Comparison of ENCODE assay signal across 27 cellular contexts in the genomic region with DNA sequence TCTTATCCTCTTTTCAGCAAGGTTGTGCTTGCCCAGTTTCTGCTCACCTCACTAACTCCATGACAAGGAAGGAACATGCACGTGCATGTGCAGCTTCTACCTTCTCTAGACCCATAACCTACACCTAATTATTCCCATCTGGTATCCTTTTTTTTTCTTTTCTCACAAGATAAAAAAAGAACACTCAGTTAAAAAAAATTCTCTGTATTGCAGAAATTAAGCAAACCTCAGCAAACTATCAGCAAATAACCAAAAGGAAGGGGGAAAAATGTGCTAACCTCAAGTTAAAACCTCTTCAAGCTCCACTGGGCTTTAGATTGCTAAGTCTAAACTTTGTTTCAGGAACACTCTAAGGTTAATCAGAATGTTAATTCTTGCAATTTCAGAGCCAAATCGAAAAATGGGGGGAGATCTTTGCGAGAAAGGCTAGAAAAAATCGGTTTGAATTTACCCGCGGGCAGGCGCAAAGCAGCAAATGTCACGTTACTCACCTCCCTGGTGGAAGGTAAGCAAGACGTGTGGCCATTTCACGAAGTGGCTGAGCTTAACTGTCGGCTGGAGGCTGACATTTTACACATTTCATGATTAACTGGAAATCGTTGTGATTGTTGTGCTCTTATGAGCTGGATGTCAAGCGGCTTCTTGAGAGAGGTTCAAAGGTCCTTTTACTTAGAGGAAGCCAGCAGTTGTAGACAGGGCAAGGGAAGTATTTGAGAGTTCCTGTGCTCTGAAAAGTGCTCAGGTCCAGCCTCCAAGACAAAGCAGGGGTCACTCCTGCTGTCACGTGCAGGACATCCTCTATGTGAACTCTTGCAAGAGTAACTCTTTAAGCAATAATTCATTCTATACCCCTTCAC. TPM values are rescaled to one million over a fixed set of nuclear protein-coding genes. Genes with fewer than 3 reads are reported as not detected.
"Had no signal": no experiment of that assay in that cellular context is flagged by ENCODE, and none has a peak within 500 bp of the region (broad histone marks: within the 10 kb centered on the region; RNA-seq: fewer than 3 reads in every experiment).

No MANE protein-coding gene starts in this region.

- H3K36me3 Mint-ChIP-seq: activated CD4-positive, alpha-beta memory T cell treated with anti-CD3 and anti-CD28 coated beads for 36 hours; activated naive CD8-positive, alpha-beta T cell treated with anti-CD3 and anti-CD28 coated beads, Interleukin-2, amount 10 ng/mL, durations not matched to agents 7 days and 5 days had no signal

- H3K4me3 Mint-ChIP-seq: activated B cell treated with CpG ODN at 0.5 μM for 24 hours; activated CD4-positive, alpha-beta memory T cell treated with anti-CD3 and anti-CD28 coated beads for 36 hours; activated naive CD4-positive, alpha-beta T cell treated with anti-CD3 and anti-CD28 coated beads for 36 hours; activated naive CD8-positive, alpha-beta T cell treated with anti-CD3 and anti-CD28 coated beads, Interleukin-2, amount 10 ng/mL, durations not matched to agents 7 days and 5 days; activated T-cell treated with anti-CD3 and anti-CD28 coated beads, Interleukin-2, amount 50 U/mL, for 72 hours; central memory CD8-positive, alpha-beta T cell; effector memory CD8-positive, alpha-beta T cell; T-helper 17 cell had no signal

- H3K4me3 ChIP-seq: breast epithelium, dorsolateral prefrontal cortex, esophagus muscularis mucosa, lower lobe of right lung, mucosa of descending colon, thyroid gland had no signal

- H3K4me1 Mint-ChIP-seq: activated B cell treated with CpG ODN at 0.5 μM for 24 hours; central memory CD8-positive, alpha-beta T cell; T-helper 17 cell had no signal

- ATAC-seq: activated T-cell treated with anti-CD3 and anti-CD28 coated beads, Interleukin-2, amount 50 U/mL, for 72 hours; effector memory CD8-positive, alpha-beta T cell; lower lobe of right lung; mucosa of descending colon; stimulated activated naive CD8-positive, alpha-beta T cell treated with anti-CD3 and anti-CD28 coated beads, Interleukin-15, Interleukin-2, amounts not matched to agents 100 U/mL and 50 U/mL, for 24 hours; T-helper 17 cell had no signal

- DNase-seq: activated B cell treated with CpG ODN at 0.5 μM for 24 hours; activated CD4-positive, alpha-beta memory T cell treated with anti-CD3 and anti-CD28 coated beads for 36 hours; activated CD4-positive, alpha-beta T cell treated with anti-CD3 and anti-CD28 coated beads for 4 hours; activated effector memory CD4-positive, alpha-beta T cell treated with Interleukin-2 at 50 U/mL for 16 hours; activated naive CD4-positive, alpha-beta T cell treated with anti-CD3 and anti-CD28 coated beads for 36 hours; activated naive CD8-positive, alpha-beta T cell treated with anti-CD3 and anti-CD28 coated beads, Interleukin-2, amount 10 ng/mL, durations not matched to agents 7 days and 5 days; activated T-cell treated with anti-CD3 and anti-CD28 coated beads, Interleukin-2, amount 50 U/mL, for 72 hours; amniotic stem cell; dorsolateral prefrontal cortex; effector memory CD8-positive, alpha-beta T cell; hippocampal formation; lower lobe of right lung; mesendoderm; mucosa of descending colon; nucleus accumbens; stimulated activated CD4-positive, alpha-beta T cell treated with anti-CD3 and anti-CD28 coated beads, Interleukin-12 subunit alpha, Interleukin-12 subunit beta, amount 100 ng/mL, for 4 hours; stimulated activated CD4-positive, alpha-beta T cell treated with anti-CD3 and anti-CD28 coated beads, Interleukin-4, amount 100 ng/mL, for 4 hours; stimulated activated naive CD8-positive, alpha-beta T cell treated with anti-CD3 and anti-CD28 coated beads, Interleukin-15, Interleukin-2, amounts not matched to agents 100 U/mL and 50 U/mL, for 24 hours; T-helper 17 cell; thyroid gland had no signal

- H3K36me3 ChIP-seq: breast epithelium, esophagus muscularis mucosa, lower lobe of right lung, thyroid gland had no signal

- H3K9me3 Mint-ChIP-seq: activated B cell treated with CpG ODN at 0.5 μM for 24 hours; activated CD4-positive, alpha-beta memory T cell treated with anti-CD3 and anti-CD28 coated beads for 36 hours; activated naive CD4-positive, alpha-beta T cell treated with anti-CD3 and anti-CD28 coated beads for 36 hours; activated naive CD8-positive, alpha-beta T cell treated with anti-CD3 and anti-CD28 coated beads, Interleukin-2, amount 10 ng/mL, durations not matched to agents 7 days and 5 days; activated T-cell treated with anti-CD3 and anti-CD28 coated beads, Interleukin-2, amount 50 U/mL, for 72 hours had no signal

- H3K4me1 ChIP-seq: breast epithelium, lower lobe of right lung had no signal

- H3K27ac Mint-ChIP-seq: activated B cell treated with CpG ODN at 0.5 μM for 24 hours; activated CD4-positive, alpha-beta memory T cell treated with anti-CD3 and anti-CD28 coated beads for 36 hours; activated naive CD4-positive, alpha-beta T cell treated with anti-CD3 and anti-CD28 coated beads for 36 hours; activated naive CD8-positive, alpha-beta T cell treated with anti-CD3 and anti-CD28 coated beads, Interleukin-2, amount 10 ng/mL, durations not matched to agents 7 days and 5 days; activated T-cell treated with anti-CD3 and anti-CD28 coated beads, Interleukin-2, amount 50 U/mL, for 72 hours; effector memory CD8-positive, alpha-beta T cell; T-helper 17 cell had no signal

- H3K27ac ChIP-seq: dorsolateral prefrontal cortex, esophagus muscularis mucosa, lower lobe of right lung, thyroid gland had no signal

- H3K9me3 ChIP-seq: breast epithelium, esophagus muscularis mucosa, lower lobe of right lung, mucosa of descending colon, thyroid gland had no signal

RNA-seq across cellular contexts. Expression of gene TFAP2B, which starts 19.1 kb away (rescaled TPM):
- total RNA-seq: activated B cell treated with CpG ODN at 0.5 μM for 24 hours; activated CD4-positive, alpha-beta memory T cell treated with anti-CD3 and anti-CD28 coated beads for 36 hours; activated naive CD4-positive, alpha-beta T cell treated with anti-CD3 and anti-CD28 coated beads for 36 hours; activated naive CD8-positive, alpha-beta T cell treated with anti-CD3 and anti-CD28 coated beads, Interleukin-2, amount 10 ng/mL, durations not matched to agents 7 days and 5 days; activated T-cell treated with anti-CD3 and anti-CD28 coated beads, Interleukin-2, amount 50 U/mL, for 72 hours; esophagus muscularis mucosa; frontal cortex; lower lobe of right lung; posterior vena cava; subcutaneous adipose tissue; T-helper 17 cell; thyroid gland had no signal
- polyA plus RNA-seq: neural cell had no signal
